In the genomic region with DNA sequence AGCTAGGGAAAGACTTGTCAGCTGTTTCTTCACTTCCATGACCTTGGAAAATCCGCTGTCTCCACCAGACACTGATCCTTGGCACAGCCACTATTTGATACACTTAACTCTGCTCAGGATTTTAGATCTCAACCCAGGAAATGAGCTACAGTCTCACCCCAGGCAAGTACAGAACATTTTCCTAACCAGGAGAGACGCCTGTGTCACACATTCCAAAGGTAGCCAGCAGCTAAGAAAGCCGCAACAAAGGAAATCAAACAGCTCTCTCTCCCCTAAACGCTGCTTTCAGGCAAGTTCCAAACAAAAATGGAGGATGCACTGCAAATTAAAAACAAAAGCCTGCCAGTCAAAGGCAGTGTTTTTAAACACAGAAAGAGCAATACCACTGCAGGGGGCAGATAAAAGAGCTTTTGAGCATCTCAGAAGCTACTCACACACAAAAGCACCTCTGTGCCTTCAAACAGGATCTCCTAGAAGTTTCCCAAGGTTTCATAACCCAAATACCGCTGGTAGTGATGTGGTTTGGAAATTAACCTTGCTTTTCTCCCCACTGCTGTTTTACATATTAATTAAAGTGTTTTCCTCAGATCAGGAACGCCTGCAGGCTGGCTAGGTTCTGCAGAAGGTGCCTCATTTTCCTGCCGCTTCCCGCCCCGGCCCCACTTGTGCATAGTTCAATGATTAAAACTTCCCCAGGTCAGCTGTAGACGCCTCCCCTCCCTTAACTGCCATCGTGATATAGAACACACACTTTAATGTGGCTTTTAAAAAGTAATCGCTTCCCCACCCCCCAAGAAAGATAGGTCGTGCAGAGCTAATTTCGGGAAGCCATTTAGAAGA, we compare ENCODE assay signal across 15 cellular contexts. TPM values are rescaled to one million over a fixed set of nuclear protein-coding genes. Genes with fewer than 3 reads are reported as not detected.
DNase-seq lines count a peak whose midpoint lies in the region; ATAC-seq and TF ChIP-seq lines count a peak whose summit lies in the region.
"Had no signal": no experiment of that assay in that cellular context is flagged by ENCODE, and none has a peak within 500 bp of the region (broad histone marks: within the 10 kb centered on the region; RNA-seq: fewer than 3 reads in every experiment).

No MANE protein-coding gene starts in this region.

- H3K27ac ChIP-seq in SK-N-SH (ENCODE audit: low read depth in 2 of 2, low read length in 1 of 2), result peak overlapping the region in 1 of 2 experiments; percentile 79; a peak in 2 of 4 replicates
- H3K27ac ChIP-seq in neuronal stem cell (replicated peaks; ENCODE audit: low read length), result peak overlapping the region; percentile 79
- H3K27ac ChIP-seq in OCI-LY7 (ENCODE audit: low read depth, low read length, poor library complexity, severe bottlenecking), result no peak overlapping the region
- H3K27ac ChIP-seq: transverse colon had no signal

- BruUV-seq in OCI-LY7 (replicated peaks; lab: Mats Ljungman, UMichigan), result no TSS peak

- intact Hi-C loops in OCI-LY7 (cut with micrococcal nuclease; ENCODE audit: unreplicated experiment), result no loop called here

- no peaks in the 10 kb centered on the region for H3F3A ChIP-seq in SK-N-SH (replicated peaks; ENCODE audit: insufficient read depth)

- H3K4me1 ChIP-seq in SK-N-SH (ENCODE audit: control insufficient read depth in 1 of 2, insufficient read depth in 2 of 2, low read depth in 1 of 2, low read length in 1 of 2) (peaks cover 0 to 25% of the 10 kb centered on the region in 2 experiments; a peak in 2 of 4 replicates), neuronal stem cell (ENCODE audit: control insufficient read depth in 2 of 2, insufficient read depth in 1 of 2, low read depth in 1 of 2, low read length in 2 of 2) (peaks cover 10 to 16% of the 10 kb centered on the region in 2 donors), OCI-LY7 (ENCODE audit: insufficient read depth, low read length, poor library complexity, severe bottlenecking) (no peaks in the 10 kb centered on the region)
- H3K4me1 ChIP-seq: transverse colon had no signal

- POLR2A ChIA-PET in SK-N-SH (lab: Yijun Ruan, JAX), result interaction anchor here (0.5 to 1.1 kb wide), 2 partner anchors 14 to 18 kb away, joined by 3 to 4 read pairs; no protein-coding TSS in a partner anchor
- POLR2A ChIA-PET in OCI-LY7 (lab: Charles Lee), result no interaction called here

- no peak overlapping the region for H4K8ac ChIP-seq in neuronal stem cell (ENCODE audit: low read depth, low read length)

- H3K4ac ChIP-seq in neuronal stem cell (ENCODE audit: low read length), result no peak overlapping the region

- no peak overlapping the region for H3K23ac ChIP-seq in neuronal stem cell (ENCODE audit: low read depth, low read length, poor library complexity)

- H3K4me3 ChIP-seq in SK-N-SH (ENCODE audit: low read depth in 2 of 2, low read length in 1 of 2), result no peak overlapping the region
- no peak overlapping the region for H3K4me3 ChIP-seq in fibroblast of pulmonary artery (replicated peaks; ENCODE audit: low read depth, low read length)
- H3K4me3 ChIP-seq in neuronal stem cell (ENCODE audit: low read length in 2 of 2), result no peak overlapping the region
- no peak overlapping the region for H3K4me3 ChIP-seq in OCI-LY7 (ENCODE audit: low read depth, low read length, poor library complexity, severe bottlenecking)
- H3K4me3 ChIP-seq: MG63, transverse colon had no signal

- TF ChIP-seq RAD21 in SK-N-SH (IDR thresholded peaks at IDR 0.05; ENCODE audit: low read length), result no peak

- no peak overlapping the region for H3K4me2 ChIP-seq in SK-N-SH
- peak overlapping the region; percentile 21 for H3K4me2 ChIP-seq in neuronal stem cell (ENCODE audit: insufficient read depth, low read length, poor library complexity, severe bottlenecking)
- H3K4me2 ChIP-seq in OCI-LY7 (ENCODE audit: low read length), result no peak overlapping the region

- 73% methylated on average over 14 of the region's 14 CpGs for WGBS in SK-N-SH (ENCODE audit: low lambda C conversion rate)
- no CpG with 5 or more reads among the region's 14 CpGs for WGBS in neuronal stem cell (ENCODE audit: extremely low coverage in 2 of 2, insufficient read length in 2 of 2, insufficient replicate concordance in 1 of 2), 2 donors

- H2BK5ac ChIP-seq in neuronal stem cell (ENCODE audit: low read length), result no peak overlapping the region

- no peak overlapping the region for H2BK120ac ChIP-seq in neuronal stem cell (ENCODE audit: low read depth, low read length)

- TF ChIP-seq CTCF in SK-N-SH (IDR thresholded peaks at IDR 0.05) (no peak), fibroblast of pulmonary artery (IDR thresholded peaks at IDR 0.05; ENCODE audit: low read length, missing control alignments) (no peak), OCI-LY7 (conservative IDR thresholded peaks at IDR 0.05; ENCODE audit: low read length) (no peak)

- no peaks in the 10 kb centered on the region for H3K79me1 ChIP-seq in neuronal stem cell (ENCODE audit: low read depth, low read length)

- H2BK12ac ChIP-seq in neuronal stem cell (ENCODE audit: low read length), result no peak overlapping the region

- H2AFZ ChIP-seq in SK-N-SH (ENCODE audit: low read depth), result 0 out of 2 replicates have a peak overlapping the region, but pooled peaks have one; percentile 18
- peak overlapping the region; percentile 84 for H2AFZ ChIP-seq in neuronal stem cell (ENCODE audit: low read length)
- H2AFZ ChIP-seq in OCI-LY7 (ENCODE audit: low read length), result no peak overlapping the region

- CTCF ChIA-PET in SK-N-SH (lab: Yijun Ruan, JAX) (interaction anchor here (0.6 to 0.9 kb wide), 3 partner anchors 14 to 581 kb away, joined by 3 read pairs; no protein-coding TSS in a partner anchor), OCI-LY7 (lab: Charles Lee; ENCODE audit: unreplicated experiment) (no interaction called here)

- H3K14ac ChIP-seq in neuronal stem cell (ENCODE audit: low read length), result no peak overlapping the region

- H4K91ac ChIP-seq in neuronal stem cell (ENCODE audit: low read depth, low read length, poor library complexity), result no peak overlapping the region

- H3K79me2 ChIP-seq in SK-N-SH (ENCODE audit: insufficient read depth), result no peaks in the 10 kb centered on the region
- H3K79me2 ChIP-seq in OCI-LY7 (ENCODE audit: insufficient read depth, low read depth, low read length), result no peaks in the 10 kb centered on the region

- DNase-seq in ELF-1 (ENCODE audit: low read depth, low spot score) (peak; percentile 74), SK-N-SH (peak; percentile 53), fibroblast of pulmonary artery (ENCODE audit: low read depth) (peak; percentile 28), neuronal stem cell (ENCODE audit: low spot score) (peak; percentile 53), cerebellar nuclear complex (lab: John Stamatoyannopoulos, UW) (no peak), RKO (ENCODE audit: low spot score) (no peak), OCI-LY7 (ENCODE audit: low spot score) (no peak)
- DNase-seq: activated CD8-positive, alpha-beta memory T cell treated with anti-CD3 and anti-CD28 coated beads, Interleukin-2, amount 50 U/mL, for 4 hours; cortex of kidney; DMS53; MG63; NCI-H2107; stimulated activated CD4-positive, alpha-beta T cell treated with anti-CD3 and anti-CD28 coated beads, Interleukin-2, amount 100 ng/mL, for 24 hours; transverse colon had no signal

- H3K18ac ChIP-seq in neuronal stem cell (ENCODE audit: low read length), result no peak overlapping the region

- H3K27me3 ChIP-seq in SK-N-SH (ENCODE audit: insufficient read depth), result no peaks in the 10 kb centered on the region
- no peaks in the 10 kb centered on the region for H3K27me3 ChIP-seq in neuronal stem cell (ENCODE audit: control insufficient read depth in 3 of 3, insufficient read depth in 3 of 3, low read depth in 1 of 3, low read length in 3 of 3)

- H3K36me3 ChIP-seq in SK-N-SH (replicated peaks in 1 of 2; ENCODE audit: control insufficient read depth in 1 of 2, insufficient read depth in 2 of 2, low read length in 1 of 2) (no peaks in the 10 kb centered on the region), neuronal stem cell (replicated peaks in 1 of 2; ENCODE audit: control insufficient read depth in 2 of 2, insufficient read depth in 2 of 2, low read length in 2 of 2) (no peaks in the 10 kb centered on the region), OCI-LY7 (ENCODE audit: insufficient read depth, low read length) (no peaks in the 10 kb centered on the region)
- H3K36me3 ChIP-seq: MG63, transverse colon had no signal

- H2BK15ac ChIP-seq in neuronal stem cell (ENCODE audit: low read length), result no peak overlapping the region

- no peak for ATAC-seq in GM19467 (IDR thresholded peaks at IDR 0.05; ENCODE audit: unreplicated experiment)

- H2AK5ac ChIP-seq in neuronal stem cell (ENCODE audit: low read depth, low read length), result no peak overlapping the region

- no peaks in the 10 kb centered on the region for H4K20me1 ChIP-seq in SK-N-SH (ENCODE audit: insufficient read depth)
- H4K20me1 ChIP-seq in OCI-LY7 (ENCODE audit: insufficient read depth, low read length), result no peaks in the 10 kb centered on the region

- no peaks in the 10 kb centered on the region for H3K9me2 ChIP-seq in SK-N-SH
- H3K9me2 ChIP-seq in OCI-LY7 (ENCODE audit: insufficient read depth, low read length), result no peaks in the 10 kb centered on the region

- H3K9ac ChIP-seq in SK-N-SH (no peak overlapping the region), neuronal stem cell (ENCODE audit: low read depth, low read length, poor library complexity) (no peak overlapping the region)

- no peak for TF ChIP-seq EP300 in SK-N-SH (IDR thresholded peaks at IDR 0.05; ENCODE audit: borderline replicate concordance in 1 of 2, low read depth in 1 of 2, low read length in 1 of 2)

- no peaks in the 10 kb centered on the region for H3K9me3 ChIP-seq in SK-N-SH
- no peaks in the 10 kb centered on the region for H3K9me3 ChIP-seq in neuronal stem cell (replicated peaks in 1 of 2; ENCODE audit: control insufficient read depth in 2 of 2, insufficient read depth in 1 of 2, low read depth in 1 of 2, low read length in 2 of 2)
- no peaks in the 10 kb centered on the region for H3K9me3 ChIP-seq in OCI-LY7 (ENCODE audit: low read length)
- H3K9me3 ChIP-seq: MG63, transverse colon had no signal

TF ChIP-seq in SK-N-SH, 30 proteins besides CTCF, POLR2A, EP300 and RAD21 (continues in another document):
- no peak for TF ChIP-seq SIN3A (IDR thresholded peaks at IDR 0.05; ENCODE audit: borderline replicate concordance, low read depth, low read length)
- TF ChIP-seq FOXM1 (IDR thresholded peaks at IDR 0.05; ENCODE audit: low read depth), result no peak
- no peak for TF ChIP-seq NFIC (IDR thresholded peaks at IDR 0.05; ENCODE audit: borderline replicate concordance)
- TF ChIP-seq POLR2AphosphoS5 (IDR thresholded peaks at IDR 0.05; ENCODE audit: low read depth, low read length), result no peak
- TF ChIP-seq TCF12 (IDR thresholded peaks at IDR 0.05), result no peak
- TF ChIP-seq, protein P1, sequence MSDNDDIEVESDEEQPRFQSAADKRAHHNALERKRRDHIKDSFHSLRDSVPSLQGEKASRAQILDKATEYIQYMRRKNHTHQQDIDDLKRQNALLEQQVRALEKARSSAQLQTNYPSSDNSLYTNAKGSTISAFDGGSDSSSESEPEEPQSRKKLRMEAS (IDR thresholded peaks at IDR 0.05; ENCODE audit: low read depth), result no peak

RNA-seq across cellular contexts. Expression of gene IRS2, which starts 57.1 kb away (rescaled TPM):
- polyA plus RNA-seq in SK-N-SH (2012; rRNA removed), result 5.2 and 7.0 TPM in 2 replicates
- 10.6 and 11.1 TPM in 2 replicates for polyA plus RNA-seq in SK-N-SH (2012; cell fraction: cytosol; rRNA removed)
- polyA plus RNA-seq in SK-N-SH (2012; cell fraction: nucleus; rRNA removed), result 9.2 and 9.9 TPM in 2 replicates
- polyA plus RNA-seq in neuronal stem cell (2013, experiment 1 of 2), result 18.1 TPM
- polyA plus RNA-seq in neuronal stem cell (2013, experiment 2 of 2), result 18.9 TPM
- 0.63 and 0.77 TPM in 2 replicates for total RNA-seq in OCI-LY7 (2014; rRNA removed; shearing (Covaris generic))
- total RNA-seq in OCI-LY7 (2022), result 2.7 and 2.9 TPM in 2 replicates

Comparison
In these comparisons a context has a peak if more than half of its experiments do, and no peak if none do; other contexts are left out.
1. DNase-seq: peak in ELF-1 (single experiment), SK-N-SH (single experiment), fibroblast of pulmonary artery (single experiment) and neuronal stem cell (single experiment); none in cerebellar nuclear complex (0 of 2), RKO (single experiment) and OCI-LY7 (single experiment).